ENCODE assay signal across 23 cellular contexts in the genomic region with DNA sequence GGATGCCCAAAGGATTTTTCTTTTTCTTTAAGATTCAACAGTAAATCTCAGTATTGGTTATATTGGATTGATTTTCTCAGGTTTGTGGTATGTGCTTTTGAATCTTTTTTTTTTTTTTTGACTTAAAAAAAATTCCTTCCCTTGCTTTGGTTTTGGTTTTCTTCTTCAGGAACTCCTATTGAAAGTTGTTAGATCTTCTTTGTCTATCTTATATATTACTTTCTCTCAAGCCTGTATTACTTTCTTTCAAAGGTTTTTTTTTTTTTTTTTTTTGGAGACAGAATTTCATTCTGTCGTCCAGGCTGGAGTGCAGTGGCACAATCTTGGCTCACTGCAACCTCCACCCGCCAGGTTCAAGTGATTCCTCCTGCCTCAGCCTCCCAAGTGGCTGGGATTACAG.
"Had no signal": no experiment of that assay in that cellular context is flagged by ENCODE, and none has a peak within 500 bp of the region (broad histone marks: within the 10 kb centered on the region; RNA-seq: fewer than 3 reads in every experiment).

No MANE protein-coding gene starts in this region.

- H3K27ac ChIP-seq: colonic mucosa, coronary artery, dorsolateral prefrontal cortex, epithelial cell of prostate, esophagus muscularis mucosa, esophagus squamous epithelium, foreskin keratinocyte, gastrocnemius medialis, gastroesophageal sphincter, heart left ventricle, heart right ventricle had no signal

- H3K4me3 ChIP-seq: colonic mucosa, coronary artery, dorsolateral prefrontal cortex, esophagus muscularis mucosa, esophagus squamous epithelium, gastrocnemius medialis, gastroesophageal sphincter, heart left ventricle, heart right ventricle had no signal

- H3K4me1 ChIP-seq: colonic mucosa, esophagus muscularis mucosa, esophagus squamous epithelium, foreskin keratinocyte, gastrocnemius medialis, gastroesophageal sphincter, heart left ventricle, heart right ventricle had no signal

- H3K36me3 ChIP-seq: colonic mucosa, esophagus muscularis mucosa, esophagus squamous epithelium, gastrocnemius medialis, gastroesophageal sphincter, heart left ventricle, heart right ventricle had no signal

- H3K9me3 ChIP-seq: colonic mucosa, esophagus squamous epithelium, gastrocnemius medialis had no signal

- DNase-seq: colonic mucosa; cortex of kidney; dermis blood vessel endothelial cell; dorsolateral prefrontal cortex; effector CD4-positive, alpha-beta T cell; effector CD8-positive, alpha-beta T cell; effector memory CD4-positive, alpha-beta T cell; effector memory CD8-positive, alpha-beta T cell; endodermal cell; erythroblast; esophagus squamous epithelium; foreskin fibroblast; foreskin keratinocyte; foreskin melanocyte; gastrocnemius medialis; glutamatergic neuron; head of caudate nucleus; heart left ventricle; heart right ventricle had no signal
